In genomic region chr12:57233357-57234232, GRCh38 we compare ENCODE assay signal across 11 cellular contexts. TPM values are rescaled to one million over a fixed set of nuclear protein-coding genes. Genes with fewer than 3 reads are reported as not detected.
DNase-seq lines count a peak whose midpoint lies in the region; ATAC-seq and TF ChIP-seq lines count a peak whose summit lies in the region.
"Had no signal": no experiment of that assay in that cellular context is flagged by ENCODE, and none has a peak within 500 bp of the region (broad histone marks: within the 10 kb centered on the region; RNA-seq: fewer than 3 reads in every experiment).

No MANE protein-coding gene starts in this region.

- intact Hi-C loops in left cardiac atrium (cut with DNase I) (no loop called here), spleen (cut with DNase I; ENCODE audit: low total_unique reads) (no loop called here)

- H3K36me3 Mint-ChIP-seq in HFFc6 (ENCODE audit: low read depth) = peaks cover 28% of the 10 kb centered on the region
- peaks cover 59% of the 10 kb centered on the region for H3K36me3 Mint-ChIP-seq in activated naive CD8-positive, alpha-beta T cell treated with anti-CD3 and anti-CD28 coated beads for 36 hours

- peaks cover 0 to 36% (median 26%) of the 10 kb centered on the region in 7 donors for H3K27me3 ChIP-seq in spleen (replicated peaks in 1 of 7)

- WGBS in spleen, 5 donors = 85 to 92% (median 89%) methylated on average over 13 to 15 of the region's 15 CpGs

- H3K27ac ChIP-seq in spleen = peak overlapping the region; percentile 48 to 88 (median 78)

- TF ChIP-seq POLR2A in spleen (IDR thresholded peaks at IDR 0.05) = no peak

- peaks cover 0 to 48% (median 32%) of the 10 kb centered on the region in 6 donors for H3K36me3 ChIP-seq in spleen

- ATAC-seq in left cardiac atrium (peak in 1 of 2 donors; percentile 2), HG02884 (IDR thresholded peaks at IDR 0.05; ENCODE audit: unreplicated experiment) (no peak), HG02610 (IDR thresholded peaks at IDR 0.05; ENCODE audit: unreplicated experiment) (no peak)

- H3K4me1 Mint-ChIP-seq in HFFc6 (ENCODE audit: low read depth) = peaks cover 49% of the 10 kb centered on the region
- H3K4me1 Mint-ChIP-seq in activated naive CD8-positive, alpha-beta T cell treated with anti-CD3 and anti-CD28 coated beads for 36 hours = peaks cover 66% of the 10 kb centered on the region

- H3K4me3 ChIP-seq in spleen = no peak overlapping the region

- H3K4me3 Mint-ChIP-seq in HFFc6 = no peak overlapping the region
- no peak overlapping the region for H3K4me3 Mint-ChIP-seq in activated naive CD8-positive, alpha-beta T cell treated with anti-CD3 and anti-CD28 coated beads for 36 hours
- H3K4me3 Mint-ChIP-seq: activated naive CD4-positive, alpha-beta T cell treated with anti-CD3 and anti-CD28 coated beads for 36 hours had no signal

- TF ChIP-seq CTCF in HFFc6 (IDR thresholded peaks at IDR 0.05) (no peak), spleen (IDR thresholded peaks at IDR 0.05 in 8 of 11, conservative IDR thresholded peaks at IDR 0.05 in 3 of 11) (no peak)

- DNase-seq in HFFc6 (no peak), left cardiac atrium (peak; percentile 50), spleen (peak; percentile 75), SIG-M5 (lab: John Stamatoyannopoulos, UW) (no peak)
- DNase-seq in activated naive CD8-positive, alpha-beta T cell treated with anti-CD3 and anti-CD28 coated beads for 36 hours = no peak
- DNase-seq: activated naive CD4-positive, alpha-beta T cell treated with anti-CD3 and anti-CD28 coated beads for 36 hours; hypothalamus; NCI-H1105 treated with DMSO at 0.1 percent for 48 hours; SW 1271 had no signal

- no peaks in the 10 kb centered on the region for H3K9me3 ChIP-seq in spleen

- H3K27me3 Mint-ChIP-seq in HFFc6 (ENCODE audit: insufficient read depth) = peaks cover 4% of the 10 kb centered on the region
- H3K27me3 Mint-ChIP-seq in activated naive CD8-positive, alpha-beta T cell treated with anti-CD3 and anti-CD28 coated beads for 36 hours = peaks cover 28% of the 10 kb centered on the region

- peak overlapping the region; percentile 38 for H3K27ac Mint-ChIP-seq in HFFc6
- H3K27ac Mint-ChIP-seq in activated naive CD8-positive, alpha-beta T cell treated with anti-CD3 and anti-CD28 coated beads for 36 hours = peak overlapping the region; percentile 68
- H3K27ac Mint-ChIP-seq: activated naive CD4-positive, alpha-beta T cell treated with anti-CD3 and anti-CD28 coated beads for 36 hours had no signal

- H3K9me3 Mint-ChIP-seq in HFFc6 = no peaks in the 10 kb centered on the region; the same call in 1 of the 2 replicates
- no peaks in the 10 kb centered on the region for H3K9me3 Mint-ChIP-seq in activated naive CD8-positive, alpha-beta T cell treated with anti-CD3 and anti-CD28 coated beads for 36 hours
- H3K9me3 Mint-ChIP-seq: activated naive CD4-positive, alpha-beta T cell treated with anti-CD3 and anti-CD28 coated beads for 36 hours had no signal

- H3K4me1 ChIP-seq in spleen = peaks cover 35 to 100% (median 85%) of the 10 kb centered on the region in 6 donors

RNA-seq across cellular contexts. Expression of gene SHMT2, which starts 4.1 kb away (rescaled TPM):
- 100 to 1,000 TPM; 112 to 127 (median 126) TPM for total RNA-seq in HFFc6 (2021; fragmentation: NEBNext Ultra II Directional; extraction: Animal tissue kit (Norgen Biotek cat#: 25700))
- 100 to 1,000 TPM; 517 to 532 TPM for total RNA-seq in activated naive CD8-positive, alpha-beta T cell treated with anti-CD3 and anti-CD28 coated beads for 36 hours
- 10 to 100 TPM; 31.1 to 39.6 TPM for total RNA-seq in left cardiac atrium
- total RNA-seq in spleen = 10 to 100 TPM; 52.2 to 86.6 (median 63.8) TPM
- polyA plus RNA-seq in spleen = 10 to 100 TPM; 47.3 to 72.7 (median 57.8) TPM

RNA-seq across cellular contexts. Expression of gene NXPH4, which starts 17.0 kb away (rescaled TPM):
- total RNA-seq in HFFc6 (2021; fragmentation: NEBNext Ultra II Directional; extraction: Animal tissue kit (Norgen Biotek cat#: 25700)) = 1 to 10 TPM; 2.9 to 8.2 (median 3.9) TPM
- total RNA-seq in activated naive CD8-positive, alpha-beta T cell treated with anti-CD3 and anti-CD28 coated beads for 36 hours = under 1 TPM; 0.19 to 0.26 TPM
- total RNA-seq in left cardiac atrium (1 to 10 TPM in 1 of 2 donors, under 1 TPM in 1; 0.50 to 2.1 TPM), spleen (under 1 TPM in 3 of 7 donors, not detected in 4; 0.28 to 0.60 (median 0.54) TPM)
- polyA plus RNA-seq in spleen = under 1 TPM; 0.11 to 0.19 (median 0.15) TPM

RNA-seq across cellular contexts. Expression of gene STAC3, which starts 17.4 kb away (rescaled TPM):
- total RNA-seq in HFFc6 (2021; fragmentation: NEBNext Ultra II Directional; extraction: Animal tissue kit (Norgen Biotek cat#: 25700)) = 1 to 10 TPM in 1 of 6 experiments, under 1 TPM in 5; 0.21 to 1.1 (median 0.58) TPM
- 1 to 10 TPM; 2.0 to 2.6 TPM for total RNA-seq in activated naive CD8-positive, alpha-beta T cell treated with anti-CD3 and anti-CD28 coated beads for 36 hours
- 1 to 10 TPM; 1.2 to 2.7 TPM for total RNA-seq in left cardiac atrium
- total RNA-seq in spleen = 1 to 10 TPM; 3.4 to 9.8 (median 5.6) TPM
- polyA plus RNA-seq in spleen = 10 to 100 TPM; 10.1 to 16.4 (median 10.4) TPM

Comparison
In these comparisons a context has a peak if more than half of its experiments do, and no peak if none do; other contexts are left out.
1. DNase-seq: peak in left cardiac atrium (single experiment) and spleen (single experiment); none in HFFc6 (single experiment), activated naive CD8-positive, alpha-beta T cell treated with anti-CD3 and anti-CD28 coated beads for 36 hours (single experiment) and SIG-M5 (single experiment).
2. RNA of gene SHMT2, which starts 4.1 kb away (total RNA-seq): 517 to 532 TPM in activated naive CD8-positive, alpha-beta T cell treated with anti-CD3 and anti-CD28 coated beads for 36 hours; 112 to 127 TPM in HFFc6, 52.2 to 86.6 TPM in spleen and 31.1 to 39.6 TPM in left cardiac atrium; every median in the first group is over 4 times any median in the second.